ENCODE assay signal across 1 cellular context in genomic region chr3:54966979-54967378, GRCh38.
TF ChIP-seq lines count a peak whose summit lies in the region.

No MANE protein-coding gene starts in this region.

TF ChIP-seq in HepG2, 621 proteins besides CTCF, POLR2A, EP300 and RAD21 (continued from another document):
- no peak for TF ChIP-seq TRAFD1 (CRISPR knock-in tag; IDR thresholded peaks at IDR 0.05; ENCODE audit: borderline replicate concordance)
- no peak for TF ChIP-seq TBX3 (IDR thresholded peaks at IDR 0.05; ENCODE audit: borderline replicate concordance)
- TF ChIP-seq SRSF4 (IDR thresholded peaks at IDR 0.05; ENCODE audit: low read depth, low read length, poor library complexity, severe bottlenecking): no peak
- no peak for TF ChIP-seq NPAS2 (CRISPR knock-in tag; IDR thresholded peaks at IDR 0.05; ENCODE audit: borderline replicate concordance)
- no peak for TF ChIP-seq HMG20B (CRISPR knock-in tag; conservative IDR thresholded peaks at IDR 0.05)
